ENCODE assay signal across 1 cellular context in genomic region chr22:50260801-50261614, GRCh38.
TF ChIP-seq lines count a peak whose summit lies in the region.

No MANE protein-coding gene starts in this region.

TF ChIP-seq in HepG2, 621 proteins besides CTCF, POLR2A, EP300 and RAD21 (continued from another document and continues in another):
- TF ChIP-seq RERE (CRISPR knock-in tag; IDR thresholded peaks at IDR 0.05; ENCODE audit: low read depth) (no peak), KAT2B (IDR thresholded peaks at IDR 0.05; ENCODE audit: borderline replicate concordance, low read depth, low read length) (no peak), ZFY (CRISPR knock-in tag; IDR thresholded peaks at IDR 0.05) (peak; percentile 78), RELA (CRISPR knock-in tag; IDR thresholded peaks at IDR 0.05) (no peak), SRY (CRISPR knock-in tag; IDR thresholded peaks at IDR 0.05) (0 out of 2 replicates have a peak, but pooled peaks have one; percentile 34), CERS6 (CRISPR knock-in tag; IDR thresholded peaks at IDR 0.05) (no peak), ZNF670 (CRISPR knock-in tag; IDR thresholded peaks at IDR 0.05; ENCODE audit: borderline replicate concordance) (no peak), ZNF83 (CRISPR knock-in tag; IDR thresholded peaks at IDR 0.05; ENCODE audit: borderline replicate concordance) (0 out of 2 replicates have a peak, but pooled peaks have one; percentile 51), ZNF33A (CRISPR knock-in tag; IDR thresholded peaks at IDR 0.05; ENCODE audit: borderline replicate concordance) (no peak), ZBTB34 (CRISPR knock-in tag; IDR thresholded peaks at IDR 0.05) (no peak), HMG20A (CRISPR knock-in tag; IDR thresholded peaks at IDR 0.05; ENCODE audit: borderline replicate concordance) (no peak), SNAPC5 (CRISPR knock-in tag; IDR thresholded peaks at IDR 0.05; ENCODE audit: borderline replicate concordance) (no peak), ZNF576 (CRISPR knock-in tag; IDR thresholded peaks at IDR 0.05) (no peak), ZNF224 (CRISPR knock-in tag; IDR thresholded peaks at IDR 0.05) (no peak), ZSCAN31 (CRISPR knock-in tag; IDR thresholded peaks at IDR 0.05; ENCODE audit: low read depth) (no peak), ZNF782 (CRISPR knock-in tag; IDR thresholded peaks at IDR 0.05; ENCODE audit: borderline replicate concordance) (no peak; the same call in 1 of the 2 replicates), ZNF331 (CRISPR knock-in tag; IDR thresholded peaks at IDR 0.05) (0 out of 2 replicates have a peak, but pooled peaks have one; percentile 31), XBP1 (CRISPR knock-in tag; IDR thresholded peaks at IDR 0.05) (no peak), ZNF747 (CRISPR knock-in tag; IDR thresholded peaks at IDR 0.05; ENCODE audit: borderline replicate concordance) (no peak), ZNF367 (CRISPR knock-in tag; IDR thresholded peaks at IDR 0.05; ENCODE audit: borderline replicate concordance) (no peak), MED1 (CRISPR knock-in tag; IDR thresholded peaks at IDR 0.05) (no peak), ZNF180 (CRISPR knock-in tag; IDR thresholded peaks at IDR 0.05; ENCODE audit: borderline replicate concordance, low read depth) (no peak), THAP8 (CRISPR knock-in tag; IDR thresholded peaks at IDR 0.05; ENCODE audit: borderline replicate concordance) (no peak), RBFOX2 (IDR thresholded peaks at IDR 0.05; ENCODE audit: low read depth, low read length) (peak; percentile 50; the same call in 1 of the 2 replicates), ZNF773 (CRISPR knock-in tag; IDR thresholded peaks at IDR 0.05; ENCODE audit: borderline replicate concordance) (no peak), ZNF883 (CRISPR knock-in tag; IDR thresholded peaks at IDR 0.05; ENCODE audit: not compliant biosample characterization) (no peak), ZNF788 (CRISPR knock-in tag; IDR thresholded peaks at IDR 0.05; ENCODE audit: borderline replicate concordance) (no peak), ISL2 (CRISPR knock-in tag; IDR thresholded peaks at IDR 0.05) (no peak), CREB1 (IDR thresholded peaks at IDR 0.05) (no peak), CREB1 (CRISPR knock-in tag; IDR thresholded peaks at IDR 0.05) (no peak), ZNF496 (CRISPR knock-in tag; IDR thresholded peaks at IDR 0.05; ENCODE audit: insufficient replicate concordance) (no peak), KMT2A (CRISPR knock-in tag; IDR thresholded peaks at IDR 0.05) (peak; percentile 61; the same call in 1 of the 2 replicates), MBD4 (IDR thresholded peaks at IDR 0.05; ENCODE audit: borderline replicate concordance, low read length) (no peak), DDIT3 (CRISPR knock-in tag; IDR thresholded peaks at IDR 0.05) (no peak), ZNF839 (CRISPR knock-in tag; IDR thresholded peaks at IDR 0.05; ENCODE audit: borderline replicate concordance) (no peak), ZMAT3 (CRISPR knock-in tag; conservative IDR thresholded peaks at IDR 0.05) (0 out of 2 replicates have a peak, but pooled peaks have one; percentile 23), HES4 (CRISPR knock-in tag; IDR thresholded peaks at IDR 0.05; ENCODE audit: borderline replicate concordance) (no peak; the same call in 1 of the 2 replicates), ZSCAN12 (CRISPR knock-in tag; IDR thresholded peaks at IDR 0.05) (no peak), RARG (CRISPR knock-in tag; IDR thresholded peaks at IDR 0.05; ENCODE audit: low read depth) (no peak), RNF219 (CRISPR knock-in tag; IDR thresholded peaks at IDR 0.05) (no peak), PRDM4 (CRISPR knock-in tag; IDR thresholded peaks at IDR 0.05; ENCODE audit: borderline replicate concordance) (no peak), ZNF891 (CRISPR knock-in tag; IDR thresholded peaks at IDR 0.05) (peak; percentile 61; the same call in 1 of the 2 replicates), ZFP1 (CRISPR knock-in tag; IDR thresholded peaks at IDR 0.05) (no peak), SMAD1 (CRISPR knock-in tag; IDR thresholded peaks at IDR 0.05; ENCODE audit: borderline replicate concordance, low read depth) (no peak), ZZZ3 (CRISPR knock-in tag; IDR thresholded peaks at IDR 0.05; ENCODE audit: borderline replicate concordance) (no peak), EZH2 (conservative IDR thresholded peaks at IDR 0.05; ENCODE audit: low read depth, low read length) (no peak), ATF7-NPFF (CRISPR knock-in tag; IDR thresholded peaks at IDR 0.05; ENCODE audit: low read depth) (peak; percentile 41; the same call in 1 of the 2 replicates), HNRNPLL (IDR thresholded peaks at IDR 0.05; ENCODE audit: low read depth, low read length, poor library complexity, severe bottlenecking) (peak; percentile 36), ZNF777 (CRISPR knock-in tag; IDR thresholded peaks at IDR 0.05) (peak; percentile 64), RNF2 (conservative IDR thresholded peaks at IDR 0.05; ENCODE audit: low read depth) (peak; percentile 54; the same call in 1 of the 2 replicates), MLLT10 (CRISPR knock-in tag; IDR thresholded peaks at IDR 0.05) (no peak), ZNF547 (CRISPR knock-in tag; IDR thresholded peaks at IDR 0.05) (0 out of 2 replicates have a peak, but pooled peaks have one; percentile 27), IRX3 (CRISPR knock-in tag; IDR thresholded peaks at IDR 0.05; ENCODE audit: borderline replicate concordance, low read depth) (no peak), ZBTB10 (CRISPR knock-in tag; IDR thresholded peaks at IDR 0.05; ENCODE audit: borderline replicate concordance) (0 out of 2 replicates have a peak, but pooled peaks have one; percentile 23), JUND (CRISPR knock-in tag; IDR thresholded peaks at IDR 0.05) (no peak)
